In genomic region chr21:35335951-35336446, GRCh38 we compare ENCODE assay signal across 10 cellular contexts.
"Had no signal": no experiment of that assay in that cellular context is flagged by ENCODE, and none has a peak within 500 bp of the region (broad histone marks: within the 10 kb centered on the region; RNA-seq: fewer than 3 reads in every experiment).

No MANE protein-coding gene starts in this region.

- H3K4me3 Mint-ChIP-seq: brain, neural progenitor cell had no signal

- DNase-seq: activated CD4-positive, CD25-positive, alpha-beta regulatory T cell; central memory CD4-positive, alpha-beta T cell; colonic mucosa; midbrain; right lobe of liver; stimulated activated naive CD4-positive, alpha-beta T cell; trophoblast cell had no signal

- H3K36me3 Mint-ChIP-seq: brain, neural progenitor cell had no signal

- H3K27ac Mint-ChIP-seq: brain, neural progenitor cell had no signal

- H3K4me1 Mint-ChIP-seq: brain, neural progenitor cell had no signal

- H3K9me3 Mint-ChIP-seq: neural progenitor cell had no signal

- ATAC-seq: left lobe of liver, right lobe of liver had no signal
